ENCODE assay signal across 27 cellular contexts in the genomic region with DNA sequence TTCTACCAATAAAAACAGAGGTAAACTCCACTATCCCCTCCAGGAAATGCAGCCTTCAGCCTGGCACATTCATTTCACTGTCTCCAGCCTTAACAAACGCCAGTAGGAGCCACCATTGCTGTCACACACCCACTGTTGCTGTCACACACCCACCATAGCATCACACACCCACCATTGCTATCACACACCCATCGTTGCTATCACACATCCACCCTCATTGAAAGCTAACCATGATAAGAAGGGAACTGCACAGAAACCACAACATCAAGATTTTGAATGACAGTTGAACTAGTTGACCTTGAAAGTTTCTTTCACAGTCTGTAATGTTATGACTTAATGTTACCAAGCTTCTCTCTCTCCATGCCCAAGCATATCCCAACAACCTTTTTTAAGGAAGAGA. TPM values are rescaled to one million over a fixed set of nuclear protein-coding genes. Genes with fewer than 3 reads are reported as not detected.
DNase-seq lines count a peak whose midpoint lies in the region; ATAC-seq, FAIRE-seq and TF ChIP-seq lines count a peak whose summit lies in the region.
"Had no signal": no experiment of that assay in that cellular context is flagged by ENCODE, and none has a peak within 500 bp of the region (broad histone marks: within the 10 kb centered on the region; RNA-seq: fewer than 3 reads in every experiment).

No MANE protein-coding gene starts in this region.

- no peak overlapping the region for H3K4me3 ChIP-seq in Jurkat, Clone E6-1 (ENCODE audit: low read length)
- H3K4me3 ChIP-seq in neutrophil (ENCODE audit: low read depth in 1 of 2, low read length in 1 of 2) (no peak overlapping the region), HepG2 (replicated peaks in 1 of 3; ENCODE audit: insufficient read depth in 1 of 3, low read depth in 2 of 3, low read length in 3 of 3) (no peak overlapping the region)
- H3K4me3 ChIP-seq: gastrocnemius medialis, GM12878, Peyer's patch, transverse colon had no signal

- H3K27me3 Mint-ChIP-seq in T-helper 1 cell treated with Interleukin-12 subunit alpha and Interleukin-12 subunit beta and Interleukin-4 antibody, amounts not matched to agents 30 μg/mL and 1 μg/mL, for 36 hours (ENCODE audit: low read depth): no peaks in the 10 kb centered on the region
- H3K27me3 Mint-ChIP-seq in activated T-helper 2 cell treated with anti-CD3 and anti-CD28 coated beads, Interferon-gamma antibody, Interleukin-2, Interleukin-4, amounts not matched to agents 10 μg/mL and 5 μg/mL and 100 μg/mL, durations not matched to agents 14 hours and 24 hours and 36 hours (ENCODE audit: low read depth): no peaks in the 10 kb centered on the region
- no peaks in the 10 kb centered on the region for H3K27me3 Mint-ChIP-seq in H9 (ENCODE audit: low read depth)
- H3K27me3 Mint-ChIP-seq: stimulated activated naive CD8-positive, alpha-beta T cell treated with anti-CD3 and anti-CD28 coated beads, Interleukin-15, amount 100 ng/mL, for 72 hours had no signal

- TF ChIP-seq CTCF in neutrophil (IDR thresholded peaks at IDR 0.05) (no peak), H9 (conservative IDR thresholded peaks at IDR 0.05) (no peak), HepG2 (CRISPR knock-in tag; IDR thresholded peaks at IDR 0.05) (no peak)

- H3K9me3 ChIP-seq in neutrophil (no peaks in the 10 kb centered on the region), H9 (ENCODE audit: control insufficient read depth, low read depth, low read length) (no peaks in the 10 kb centered on the region), HepG2 (ENCODE audit: low read length) (peaks cover 10% of the 10 kb centered on the region)
- H3K9me3 ChIP-seq: gastrocnemius medialis had no signal

- POLR2A ChIA-PET in HepG2 (lab: Yijun Ruan, JAX): no interaction called here

- no peak overlapping the region for H2BK120ac ChIP-seq in H9 (ENCODE audit: low read depth, low read length, poor library complexity, severe bottlenecking)

- H3K23me2 ChIP-seq in H9 (ENCODE audit: insufficient read length, low read depth, low read length, poor library complexity, severe bottlenecking): no peaks in the 10 kb centered on the region

- H3K14ac ChIP-seq in H9 (ENCODE audit: insufficient read depth, low read length): no peak overlapping the region

- TF ChIP-seq RAD21 in HepG2 (CRISPR knock-in tag; IDR thresholded peaks at IDR 0.05): no peak

- H3K27ac Mint-ChIP-seq in T-helper 1 cell treated with Interleukin-12 subunit alpha and Interleukin-12 subunit beta and Interleukin-4 antibody, amounts not matched to agents 30 μg/mL and 1 μg/mL, for 36 hours: peak overlapping the region; percentile 61
- H3K27ac Mint-ChIP-seq in activated T-helper 2 cell treated with anti-CD3 and anti-CD28 coated beads, Interferon-gamma antibody, Interleukin-2, Interleukin-4, amounts not matched to agents 10 μg/mL and 5 μg/mL and 100 μg/mL, durations not matched to agents 14 hours and 24 hours and 36 hours: peak overlapping the region; percentile 24
- H3K27ac Mint-ChIP-seq in H9: no peak overlapping the region; a peak in 1 of 7 replicates
- H3K27ac Mint-ChIP-seq: nephron progenitor cell; stimulated activated naive CD8-positive, alpha-beta T cell treated with anti-CD3 and anti-CD28 coated beads, Interleukin-15, amount 100 ng/mL, for 72 hours had no signal

- H2BK12ac ChIP-seq in H9 (ENCODE audit: insufficient read length, low read depth, low read length): no peak overlapping the region

- TF ChIP-seq POLR2A in HepG2 (IDR thresholded peaks at IDR 0.05; ENCODE audit: insufficient read depth in 1 of 2, low read depth in 2 of 2, low read length in 2 of 2): no peak

- H3K36me3 Mint-ChIP-seq in T-helper 1 cell treated with Interleukin-12 subunit alpha and Interleukin-12 subunit beta and Interleukin-4 antibody, amounts not matched to agents 30 μg/mL and 1 μg/mL, for 36 hours (ENCODE audit: low read depth): peaks cover 57% of the 10 kb centered on the region
- H3K36me3 Mint-ChIP-seq in activated T-helper 2 cell treated with anti-CD3 and anti-CD28 coated beads, Interferon-gamma antibody, Interleukin-2, Interleukin-4, amounts not matched to agents 10 μg/mL and 5 μg/mL and 100 μg/mL, durations not matched to agents 14 hours and 24 hours and 36 hours (ENCODE audit: low read depth): peaks cover 77% of the 10 kb centered on the region
- peaks cover 26 to 59% (median 56%) of the 10 kb centered on the region in 3 experiments for H3K36me3 Mint-ChIP-seq in H9 (ENCODE audit: insufficient read depth in 1 of 3, low read depth in 3 of 3)

- no peaks in the 10 kb centered on the region for H3K27me3 ChIP-seq in neutrophil
- no peaks in the 10 kb centered on the region for H3K27me3 ChIP-seq in H9 (ENCODE audit: insufficient read depth, low read length)
- H3K27me3 ChIP-seq in HepG2 (ENCODE audit: control insufficient read depth in 1 of 2, insufficient read depth in 2 of 2, low read length in 2 of 2): no peaks in the 10 kb centered on the region; a peak in 1 of 5 replicates
- H3K27me3 ChIP-seq: gastrocnemius medialis, Peyer's patch, transverse colon had no signal

- no peak overlapping the region for H3K23ac ChIP-seq in H9 (ENCODE audit: insufficient read length, low read depth, low read length)

- H3K79me2 ChIP-seq in H9 (ENCODE audit: insufficient read depth, low read length): no peaks in the 10 kb centered on the region; the same call in 1 of the 2 replicates
- H3K79me2 ChIP-seq in HepG2 (ENCODE audit: insufficient read depth, low read length): peaks cover 13% of the 10 kb centered on the region

- peaks cover 10% of the 10 kb centered on the region for H3K4me1 Mint-ChIP-seq in T-helper 1 cell treated with Interleukin-12 subunit alpha and Interleukin-12 subunit beta and Interleukin-4 antibody, amounts not matched to agents 30 μg/mL and 1 μg/mL, for 36 hours (ENCODE audit: low read depth)
- peaks cover 44% of the 10 kb centered on the region for H3K4me1 Mint-ChIP-seq in activated T-helper 2 cell treated with anti-CD3 and anti-CD28 coated beads, Interferon-gamma antibody, Interleukin-2, Interleukin-4, amounts not matched to agents 10 μg/mL and 5 μg/mL and 100 μg/mL, durations not matched to agents 14 hours and 24 hours and 36 hours (ENCODE audit: low read depth)
- H3K4me1 Mint-ChIP-seq in H9: no peaks in the 10 kb centered on the region
- H3K4me1 Mint-ChIP-seq: nephron progenitor cell; stimulated activated naive CD8-positive, alpha-beta T cell treated with anti-CD3 and anti-CD28 coated beads, Interleukin-15, amount 100 ng/mL, for 72 hours had no signal

- H4K20me1 ChIP-seq in H9 (ENCODE audit: control insufficient read depth, insufficient read depth, insufficient read length) (no peaks in the 10 kb centered on the region), HepG2 (ENCODE audit: insufficient read depth, low read length) (no peaks in the 10 kb centered on the region)

- H3K9ac ChIP-seq in H9 (ENCODE audit: extremely low read depth, insufficient read length, low read length) (no peak overlapping the region), HepG2 (ENCODE audit: insufficient read depth, low read depth, low read length) (no peak overlapping the region)

- no TSS peak for BruUV-seq in HepG2 (replicated peaks; lab: Mats Ljungman, UMichigan)

- peaks cover 21% of the 10 kb centered on the region for H3K9me3 Mint-ChIP-seq in T-helper 1 cell treated with Interleukin-12 subunit alpha and Interleukin-12 subunit beta and Interleukin-4 antibody, amounts not matched to agents 30 μg/mL and 1 μg/mL, for 36 hours
- peaks cover 30% of the 10 kb centered on the region for H3K9me3 Mint-ChIP-seq in activated T-helper 2 cell treated with anti-CD3 and anti-CD28 coated beads, Interferon-gamma antibody, Interleukin-2, Interleukin-4, amounts not matched to agents 10 μg/mL and 5 μg/mL and 100 μg/mL, durations not matched to agents 14 hours and 24 hours and 36 hours
- peaks cover 0 to 3% of the 10 kb centered on the region in 2 experiments; a peak in 1 of 5 replicates for H3K9me3 Mint-ChIP-seq in H9

- no peak overlapping the region for H2AFZ ChIP-seq in H9 (ENCODE audit: low read length)
- no peak overlapping the region for H2AFZ ChIP-seq in HepG2 (ENCODE audit: low read length)

- no peak overlapping the region for H3T11ph ChIP-seq in H9 (ENCODE audit: low read length)

- ATAC-seq in GM21825 (IDR thresholded peaks at IDR 0.05; ENCODE audit: unreplicated experiment) (no peak), HepG2 (no peak)
- ATAC-seq: gastrocnemius medialis; GM12878; sciatic nerve; stimulated activated naive CD8-positive, alpha-beta T cell treated with anti-CD3 and anti-CD28 coated beads, Interleukin-15, amount 100 ng/mL, for 72 hours had no signal

- H2BK5ac ChIP-seq in H9 (ENCODE audit: insufficient read length, low read length): no peak overlapping the region

- intact Hi-C loops in activated T-helper 2 cell treated with anti-CD3 and anti-CD28 coated beads, Interferon-gamma antibody, Interleukin-2, Interleukin-4, amounts not matched to agents 10 μg/mL and 5 μg/mL and 100 μg/mL, durations not matched to agents 14 hours and 24 hours and 36 hours (cut with micrococcal nuclease): no loop called here
- intact Hi-C loops in HepG2 (cut with micrococcal nuclease; ENCODE audit: unreplicated experiment): no loop called here

- H3K36me3 ChIP-seq in neutrophil (peaks cover 3% of the 10 kb centered on the region), HepG2 (replicated peaks in 1 of 2; ENCODE audit: control insufficient read depth in 1 of 2, insufficient read depth in 2 of 2, low read length in 2 of 2) (peaks cover 17 to 62% of the 10 kb centered on the region in 2 experiments)
- H3K36me3 ChIP-seq: gastrocnemius medialis had no signal

- H3K18ac ChIP-seq in H9 (ENCODE audit: insufficient read length, low read depth, low read length): no peak overlapping the region

- no peak overlapping the region for H4K8ac ChIP-seq in H9 (replicated peaks; ENCODE audit: insufficient read length, low read depth, low read length)

- no peak overlapping the region for H4K5ac ChIP-seq in H9 (ENCODE audit: insufficient read length, low read depth, low read length)

- FAIRE-seq in HepG2 (lab: Jason Lieb, UNC): no peak
- FAIRE-seq: GM12878, H54, islet of Langerhans had no signal

- CTCF ChIA-PET in HepG2 (lab: Yijun Ruan, JAX; ENCODE audit: low intra/inter-chr PET ratio, low total read pairs): no interaction called here

- in situ Hi-C loops in HepG2 (cut with HindIII; ENCODE audit: extremely low pct_ligation_motif_present, low pct_unique_long_range_greater_than_20kb): no loop called here

- H2BK20ac ChIP-seq in H9 (ENCODE audit: low read depth, low read length, poor library complexity, severe bottlenecking): no peak overlapping the region

- no CpG with 5 or more reads among the region's 2 CpGs for WGBS in H9 (ENCODE audit: extremely low coverage, insufficient read length, low lambda C conversion rate)
- 90% methylated on average over 2 of the region's 2 CpGs for WGBS in HepG2 (ENCODE audit: low lambda C conversion rate)

- H3K27ac ChIP-seq in neutrophil (peak overlapping the region; percentile 3), H9 (ENCODE audit: insufficient read length, low read depth, low read length) (no peak overlapping the region), HepG2 (ENCODE audit: extremely low read length, insufficient read depth, low read length) (no peak overlapping the region)
- H3K27ac ChIP-seq: gastrocnemius medialis, Peyer's patch, transverse colon had no signal

- H3K4ac ChIP-seq in H9 (ENCODE audit: low read depth, low read length): no peak overlapping the region

- no peak overlapping the region for H4K91ac ChIP-seq in H9 (ENCODE audit: insufficient read length, low read depth, low read length)

- H2BK15ac ChIP-seq in H9 (ENCODE audit: low read depth, low read length): no peak overlapping the region

- DNase-seq in T-helper 1 cell: no peak
- peak; percentile 60 for DNase-seq in Jurkat, Clone E6-1 (ENCODE audit: low read depth, low spot score)
- DNase-seq in activated T-helper 2 cell treated with anti-CD3 and anti-CD28 coated beads, Interferon-gamma antibody, Interleukin-2, Interleukin-4, amounts not matched to agents 10 μg/mL and 5 μg/mL and 100 μg/mL, durations not matched to agents 14 hours and 24 hours and 36 hours (ENCODE audit: low spot score): peak; percentile 17
- no peak for DNase-seq in H9
- no peak for DNase-seq in HepG2 (ENCODE audit: low spot score)
- DNase-seq: 8988T; activated naive CD4-positive, alpha-beta T cell; COR-L47; DMS79 treated with DMSO at 0.1 percent for 48 hours; gastrocnemius medialis; KG1; midbrain; NCI-H1694; NCI-H524 treated with DMSO at 0.1 percent for 48 hours; nephron progenitor cell; Peyer's patch; posterior cingulate gyrus; SIG-M5; stimulated activated naive CD8-positive, alpha-beta T cell treated with anti-CD3 and anti-CD28 coated beads, Interleukin-15, amount 100 ng/mL, for 72 hours; transverse colon had no signal

- no peak overlapping the region for H3K4me2 ChIP-seq in H9 (ENCODE audit: insufficient read depth, insufficient read length, low read length)
- H3K4me2 ChIP-seq in HepG2 (ENCODE audit: low read depth, low read length): no peak overlapping the region

- H3K4me3 Mint-ChIP-seq in T-helper 1 cell treated with Interleukin-12 subunit alpha and Interleukin-12 subunit beta and Interleukin-4 antibody, amounts not matched to agents 30 μg/mL and 1 μg/mL, for 36 hours: no peak overlapping the region
- no peak overlapping the region for H3K4me3 Mint-ChIP-seq in activated T-helper 2 cell treated with anti-CD3 and anti-CD28 coated beads, Interferon-gamma antibody, Interleukin-2, Interleukin-4, amounts not matched to agents 10 μg/mL and 5 μg/mL and 100 μg/mL, durations not matched to agents 14 hours and 24 hours and 36 hours (ENCODE audit: low read depth)
- H3K4me3 Mint-ChIP-seq in H9: no peak overlapping the region
- H3K4me3 Mint-ChIP-seq: nephron progenitor cell; stimulated activated naive CD8-positive, alpha-beta T cell treated with anti-CD3 and anti-CD28 coated beads, Interleukin-15, amount 100 ng/mL, for 72 hours had no signal

- no peak for TF ChIP-seq EP300 in HepG2 (IDR thresholded peaks at IDR 0.05; ENCODE audit: low read depth in 2 of 2, low read length in 2 of 2)
- TF ChIP-seq EP300 in HepG2 (CRISPR knock-in tag; IDR thresholded peaks at IDR 0.05; ENCODE audit: borderline replicate concordance): no peak

- no peaks in the 10 kb centered on the region for H3K79me1 ChIP-seq in H9 (ENCODE audit: insufficient read depth, low read depth, low read length, poor library complexity, severe bottlenecking)

- no peak overlapping the region for H2AK5ac ChIP-seq in H9 (ENCODE audit: insufficient read length, low read length)

- no peak overlapping the region for H3K56ac ChIP-seq in H9 (ENCODE audit: insufficient read length, low read depth, low read length)

- peaks cover 23 to 25% of the 10 kb centered on the region in 2 experiments for H3K4me1 ChIP-seq in neutrophil (ENCODE audit: control insufficient read depth in 1 of 2, insufficient read depth in 1 of 2, low read depth in 1 of 2, low read length in 1 of 2)
- no peaks in the 10 kb centered on the region for H3K4me1 ChIP-seq in H9 (ENCODE audit: insufficient read depth, low read length)
- H3K4me1 ChIP-seq in HepG2 (ENCODE audit: insufficient read depth, low read length): no peaks in the 10 kb centered on the region
- H3K4me1 ChIP-seq: gastrocnemius medialis, Peyer's patch, transverse colon had no signal

RNA-seq across cellular contexts. Expression of gene SHCBP1, which starts 38.1 kb away (rescaled TPM):
- 31.8 TPM for polyA plus RNA-seq in Jurkat, Clone E6-1 (2012; ENCODE audit: insufficient read depth, insufficient read length)
- total RNA-seq in activated T-helper 2 cell treated with anti-CD3 and anti-CD28 coated beads, Interferon-gamma antibody, Interleukin-2, Interleukin-4, amounts not matched to agents 10 μg/mL and 5 μg/mL and 100 μg/mL, durations not matched to agents 14 hours and 24 hours and 36 hours: 45.6 and 46.9 TPM in 2 replicates
- 16.6 and 17.2 TPM in 2 replicates for total RNA-seq in H9 (2021)
- 33.0 and 48.9 TPM in 2 replicates for total RNA-seq in HepG2 (2016; rRNA removed; fragmentation: Illumina TruSeq; extraction: Trizol)
- 5.0 and 6.1 TPM in 2 replicates for total RNA-seq in HepG2 (2016; cell fraction: cytosol; rRNA removed; fragmentation: Illumina TruSeq; extraction: Trizol; ENCODE audit: low read depth)
- 32.4 and 47.2 TPM in 2 replicates for total RNA-seq in HepG2 (2016; cell fraction: insoluble cytoplasmic fraction; rRNA removed; fragmentation: Illumina TruSeq; extraction: Trizol)
- 10.4 and 12.6 TPM in 2 replicates for total RNA-seq in HepG2 (2016; cell fraction: membrane; rRNA removed; fragmentation: Illumina TruSeq; extraction: Trizol)
- 27.5 and 30.0 TPM in 2 replicates for total RNA-seq in HepG2 (2016; cell fraction: nucleus; rRNA removed; fragmentation: Illumina TruSeq; extraction: Trizol)
- polyA plus RNA-seq in HepG2 (2011; rRNA removed): 8.2 and 15.7 TPM in 2 replicates
- polyA plus RNA-seq in HepG2 (2011; cell fraction: cytosol; rRNA removed): 6.5 and 7.0 TPM in 2 replicates
- 6.7 and 7.0 TPM in 2 replicates for polyA plus RNA-seq in HepG2 (2011; cell fraction: nucleus; rRNA removed)
- polyA plus RNA-seq in HepG2 (2012): 5.5 and 12.5 TPM in 2 replicates
- polyA plus RNA-seq in HepG2 (2016; cell fraction: cytosol; fragmentation: Illumina TruSeq; extraction: Trizol; ENCODE audit: low read depth): 8.0 and 8.7 TPM in 2 replicates
- polyA plus RNA-seq in HepG2 (2016; cell fraction: insoluble cytoplasmic fraction; fragmentation: Illumina TruSeq; extraction: Trizol; ENCODE audit: low read depth): 46.5 and 49.0 TPM in 2 replicates
- polyA plus RNA-seq in HepG2 (2016; cell fraction: membrane; fragmentation: Illumina TruSeq; extraction: Trizol; ENCODE audit: low read depth): 11.0 and 11.6 TPM in 2 replicates
- polyA plus RNA-seq in HepG2 (2016; cell fraction: nucleus; fragmentation: Illumina TruSeq; extraction: Trizol; ENCODE audit: insufficient read depth, low read depth): 29.0 and 34.9 TPM in 2 replicates
- 16.5 and 44.1 TPM in 2 replicates for polyA minus RNA-seq in HepG2 (2011; rRNA and poly(A)+ RNA removed; ENCODE audit: low replicate concordance)
- 10.4 and 13.5 TPM in 2 replicates for polyA minus RNA-seq in HepG2 (2011; cell fraction: cytosol; rRNA and poly(A)+ RNA removed)
- 16.2 and 22.8 TPM in 2 replicates for polyA minus RNA-seq in HepG2 (2011; cell fraction: nucleus; rRNA and poly(A)+ RNA removed)

Comparison
In these comparisons a context has a peak if more than half of its experiments do, and no peak if none do; other contexts are left out.
1. H3K27ac Mint-ChIP-seq: peak in T-helper 1 cell treated with Interleukin-12 subunit alpha and Interleukin-12 subunit beta and Interleukin-4 antibody, amounts not matched to agents 30 μg/mL and 1 μg/mL, for 36 hours (single experiment) and activated T-helper 2 cell treated with anti-CD3 and anti-CD28 coated beads, Interferon-gamma antibody, Interleukin-2, Interleukin-4, amounts not matched to agents 10 μg/mL and 5 μg/mL and 100 μg/mL, durations not matched to agents 14 hours and 24 hours and 36 hours (single experiment); none in H9 (0 of 3).
2. DNase-seq: peak in Jurkat, Clone E6-1 (single experiment) and activated T-helper 2 cell treated with anti-CD3 and anti-CD28 coated beads, Interferon-gamma antibody, Interleukin-2, Interleukin-4, amounts not matched to agents 10 μg/mL and 5 μg/mL and 100 μg/mL, durations not matched to agents 14 hours and 24 hours and 36 hours (single experiment); none in T-helper 1 cell (0 of 5), H9 (single experiment) and HepG2 (single experiment).